1 cellular context compared by ENCODE assay signal in genomic region chr3:128617557-128618397, GRCh38.
TF ChIP-seq lines count a peak whose summit lies in the region.

No MANE protein-coding gene starts in this region.

TF ChIP-seq in IMR-90, 13 proteins besides CTCF, POLR2A, EP300 and RAD21 (continued from another document):
- TF ChIP-seq MAZ (IDR thresholded peaks at IDR 0.05; ENCODE audit: borderline replicate concordance, low read depth, low read length) (no peak), MXI1 (IDR thresholded peaks at IDR 0.05; ENCODE audit: borderline replicate concordance, low read depth, low read length) (peak; percentile 59; the same call in 1 of the 2 replicates), BHLHE40 (IDR thresholded peaks at IDR 0.05; ENCODE audit: low read depth, low read length) (peak; percentile 31; the same call in 1 of the 2 replicates), USF2 (IDR thresholded peaks at IDR 0.05; ENCODE audit: low read depth, low read length) (peak; percentile 86)
TF ChIP-seq in IMR-90: peak in this region for 3.
